1 cellular context compared by ENCODE assay signal in genomic region chr14:61466249-61466904, GRCh38.
TF ChIP-seq lines count a peak whose summit lies in the region.

No MANE protein-coding gene starts in this region.

TF ChIP-seq in SK-N-SH, 30 proteins besides CTCF, POLR2A, EP300 and RAD21 (continued from another document):
- TF ChIP-seq REST (IDR thresholded peaks at IDR 0.05; ENCODE audit: low read depth, low read length) (no peak), RXRA (IDR thresholded peaks at IDR 0.05; ENCODE audit: borderline replicate concordance, low read depth) (peak; percentile 36; the same call in 1 of the 2 replicates)
